1 cellular context compared by ENCODE assay signal in the genomic region with DNA sequence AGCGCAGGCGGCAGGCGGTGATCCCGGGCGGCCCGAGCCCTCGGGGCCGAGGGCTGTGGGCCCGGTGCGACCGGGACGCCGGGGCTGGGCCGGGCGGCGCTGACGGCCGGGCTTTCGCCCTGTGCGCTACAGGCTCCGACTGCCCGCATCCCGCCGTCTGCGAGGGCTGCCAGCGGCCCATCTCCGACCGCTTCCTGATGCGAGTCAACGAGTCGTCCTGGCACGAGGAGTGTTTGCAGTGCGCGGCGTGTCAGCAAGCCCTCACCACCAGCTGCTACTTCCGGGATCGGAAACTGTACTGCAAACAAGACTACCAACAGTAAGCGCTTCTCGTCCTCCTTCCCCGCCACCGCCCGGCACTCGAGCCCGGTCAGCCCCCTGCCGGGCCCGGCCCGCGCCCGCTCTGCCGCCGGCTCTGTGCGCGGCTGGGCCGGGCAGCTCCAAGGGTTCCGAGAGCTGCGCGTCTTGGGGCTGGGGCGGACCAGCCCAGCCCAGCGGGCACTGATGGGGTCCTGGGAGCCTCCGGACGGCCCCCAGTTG.
TF ChIP-seq lines count a peak whose summit lies in the region.

No MANE protein-coding gene starts in this region.

TF ChIP-seq in HepG2, 621 proteins besides CTCF, POLR2A, EP300 and RAD21 (continued from another document and continues in another):
- TF ChIP-seq, protein P1, sequence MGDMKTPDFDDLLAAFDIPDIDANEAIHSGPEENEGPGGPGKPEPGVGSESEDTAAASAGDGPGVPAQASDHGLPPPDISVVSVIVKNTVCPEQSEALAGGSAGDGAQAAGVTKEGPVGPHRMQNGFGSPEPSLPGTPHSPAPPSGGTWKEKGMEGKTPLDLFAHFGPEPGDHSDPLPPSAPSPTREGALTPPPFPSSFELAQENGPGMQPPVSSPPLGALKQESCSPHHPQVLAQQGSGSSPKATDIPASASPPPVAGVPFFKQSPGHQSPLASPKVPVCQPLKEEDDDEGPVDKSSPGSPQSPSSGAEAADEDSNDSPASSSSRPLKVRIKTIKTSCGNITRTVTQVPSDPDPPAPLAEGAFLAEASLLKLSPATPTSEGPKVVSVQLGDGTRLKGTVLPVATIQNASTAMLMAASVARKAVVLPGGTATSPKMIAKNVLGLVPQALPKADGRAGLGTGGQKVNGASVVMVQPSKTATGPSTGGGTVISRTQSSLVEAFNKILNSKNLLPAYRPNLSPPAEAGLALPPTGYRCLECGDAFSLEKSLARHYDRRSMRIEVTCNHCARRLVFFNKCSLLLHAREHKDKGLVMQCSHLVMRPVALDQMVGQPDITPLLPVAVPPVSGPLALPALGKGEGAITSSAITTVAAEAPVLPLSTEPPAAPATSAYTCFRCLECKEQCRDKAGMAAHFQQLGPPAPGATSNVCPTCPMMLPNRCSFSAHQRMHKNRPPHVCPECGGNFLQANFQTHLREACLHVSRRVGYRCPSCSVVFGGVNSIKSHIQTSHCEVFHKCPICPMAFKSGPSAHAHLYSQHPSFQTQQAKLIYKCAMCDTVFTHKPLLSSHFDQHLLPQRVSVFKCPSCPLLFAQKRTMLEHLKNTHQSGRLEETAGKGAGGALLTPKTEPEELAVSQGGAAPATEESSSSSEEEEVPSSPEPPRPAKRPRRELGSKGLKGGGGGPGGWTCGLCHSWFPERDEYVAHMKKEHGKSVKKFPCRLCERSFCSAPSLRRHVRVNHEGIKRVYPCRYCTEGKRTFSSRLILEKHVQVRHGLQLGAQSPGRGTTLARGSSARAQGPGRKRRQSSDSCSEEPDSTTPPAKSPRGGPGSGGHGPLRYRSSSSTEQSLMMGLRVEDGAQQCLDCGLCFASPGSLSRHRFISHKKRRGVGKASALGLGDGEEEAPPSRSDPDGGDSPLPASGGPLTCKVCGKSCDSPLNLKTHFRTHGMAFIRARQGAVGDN (CRISPR knock-in tag; IDR thresholded peaks at IDR 0.05), result peak; percentile 50
- TF ChIP-seq JUN (CRISPR knock-in tag; IDR thresholded peaks at IDR 0.05) (no peak), MEIS2 (CRISPR knock-in tag; IDR thresholded peaks at IDR 0.05) (no peak), RNF2 (conservative IDR thresholded peaks at IDR 0.05; ENCODE audit: low read depth) (0 out of 2 replicates have a peak, but pooled peaks have one; percentile 34), CBX2 (IDR thresholded peaks at IDR 0.05; ENCODE audit: low read depth, low read length) (no peak), CBX2 (CRISPR knock-in tag; IDR thresholded peaks at IDR 0.05; ENCODE audit: low read depth) (no peak), SKI (IDR thresholded peaks at IDR 0.05; ENCODE audit: partially characterized antibody) (no peak), FOXM1 (CRISPR knock-in tag; IDR thresholded peaks at IDR 0.05) (no peak), KLF16 (CRISPR knock-in tag; IDR thresholded peaks at IDR 0.05) (no peak), HNRNPH1 (optimal IDR thresholded peaks at IDR 0.05; ENCODE audit: low read depth, low read length) (no peak), CHCHD3 (CRISPR knock-in tag; IDR thresholded peaks at IDR 0.05) (no peak), SMARCC2 (IDR thresholded peaks at IDR 0.05) (no peak), ZNF83 (CRISPR knock-in tag; IDR thresholded peaks at IDR 0.05; ENCODE audit: borderline replicate concordance) (no peak), ISX (CRISPR knock-in tag; conservative IDR thresholded peaks at IDR 0.05) (no peak), MLLT10 (CRISPR knock-in tag; IDR thresholded peaks at IDR 0.05) (no peak), MED8 (CRISPR knock-in tag; IDR thresholded peaks at IDR 0.05; ENCODE audit: insufficient replicate concordance) (no peak), KDM2A (CRISPR knock-in tag; IDR thresholded peaks at IDR 0.05; ENCODE audit: borderline replicate concordance, low read depth) (0 out of 2 replicates have a peak, but pooled peaks have one; percentile 16), FIP1L1 (IDR thresholded peaks at IDR 0.05; ENCODE audit: borderline replicate concordance, insufficient read depth, low read depth, low read length) (no peak), HNRNPK (IDR thresholded peaks at IDR 0.05; ENCODE audit: low read depth, low read length, poor library complexity, severe bottlenecking) (no peak)
- TF ChIP-seq, protein P2, sequence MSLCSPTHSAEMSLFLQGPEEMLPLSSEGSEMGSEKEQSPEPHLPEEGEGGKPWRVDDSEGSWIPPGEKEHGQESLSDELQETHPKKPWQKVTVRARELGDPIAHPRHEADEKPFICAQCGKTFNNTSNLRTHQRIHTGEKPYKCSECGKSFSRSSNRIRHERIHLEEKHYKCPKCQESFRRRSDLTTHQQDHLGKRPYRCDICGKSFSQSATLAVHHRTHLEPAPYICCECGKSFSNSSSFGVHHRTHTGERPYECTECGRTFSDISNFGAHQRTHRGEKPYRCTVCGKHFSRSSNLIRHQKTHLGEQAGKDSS (CRISPR knock-in tag; IDR thresholded peaks at IDR 0.05; ENCODE audit: borderline replicate concordance, low read depth), result no peak
- TF ChIP-seq, protein P3, sequence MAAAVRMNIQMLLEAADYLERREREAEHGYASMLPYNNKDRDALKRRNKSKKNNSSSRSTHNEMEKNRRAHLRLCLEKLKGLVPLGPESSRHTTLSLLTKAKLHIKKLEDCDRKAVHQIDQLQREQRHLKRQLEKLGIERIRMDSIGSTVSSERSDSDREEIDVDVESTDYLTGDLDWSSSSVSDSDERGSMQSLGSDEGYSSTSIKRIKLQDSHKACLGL (CRISPR knock-in tag; IDR thresholded peaks at IDR 0.05), result no peak
- TF ChIP-seq, protein P4, sequence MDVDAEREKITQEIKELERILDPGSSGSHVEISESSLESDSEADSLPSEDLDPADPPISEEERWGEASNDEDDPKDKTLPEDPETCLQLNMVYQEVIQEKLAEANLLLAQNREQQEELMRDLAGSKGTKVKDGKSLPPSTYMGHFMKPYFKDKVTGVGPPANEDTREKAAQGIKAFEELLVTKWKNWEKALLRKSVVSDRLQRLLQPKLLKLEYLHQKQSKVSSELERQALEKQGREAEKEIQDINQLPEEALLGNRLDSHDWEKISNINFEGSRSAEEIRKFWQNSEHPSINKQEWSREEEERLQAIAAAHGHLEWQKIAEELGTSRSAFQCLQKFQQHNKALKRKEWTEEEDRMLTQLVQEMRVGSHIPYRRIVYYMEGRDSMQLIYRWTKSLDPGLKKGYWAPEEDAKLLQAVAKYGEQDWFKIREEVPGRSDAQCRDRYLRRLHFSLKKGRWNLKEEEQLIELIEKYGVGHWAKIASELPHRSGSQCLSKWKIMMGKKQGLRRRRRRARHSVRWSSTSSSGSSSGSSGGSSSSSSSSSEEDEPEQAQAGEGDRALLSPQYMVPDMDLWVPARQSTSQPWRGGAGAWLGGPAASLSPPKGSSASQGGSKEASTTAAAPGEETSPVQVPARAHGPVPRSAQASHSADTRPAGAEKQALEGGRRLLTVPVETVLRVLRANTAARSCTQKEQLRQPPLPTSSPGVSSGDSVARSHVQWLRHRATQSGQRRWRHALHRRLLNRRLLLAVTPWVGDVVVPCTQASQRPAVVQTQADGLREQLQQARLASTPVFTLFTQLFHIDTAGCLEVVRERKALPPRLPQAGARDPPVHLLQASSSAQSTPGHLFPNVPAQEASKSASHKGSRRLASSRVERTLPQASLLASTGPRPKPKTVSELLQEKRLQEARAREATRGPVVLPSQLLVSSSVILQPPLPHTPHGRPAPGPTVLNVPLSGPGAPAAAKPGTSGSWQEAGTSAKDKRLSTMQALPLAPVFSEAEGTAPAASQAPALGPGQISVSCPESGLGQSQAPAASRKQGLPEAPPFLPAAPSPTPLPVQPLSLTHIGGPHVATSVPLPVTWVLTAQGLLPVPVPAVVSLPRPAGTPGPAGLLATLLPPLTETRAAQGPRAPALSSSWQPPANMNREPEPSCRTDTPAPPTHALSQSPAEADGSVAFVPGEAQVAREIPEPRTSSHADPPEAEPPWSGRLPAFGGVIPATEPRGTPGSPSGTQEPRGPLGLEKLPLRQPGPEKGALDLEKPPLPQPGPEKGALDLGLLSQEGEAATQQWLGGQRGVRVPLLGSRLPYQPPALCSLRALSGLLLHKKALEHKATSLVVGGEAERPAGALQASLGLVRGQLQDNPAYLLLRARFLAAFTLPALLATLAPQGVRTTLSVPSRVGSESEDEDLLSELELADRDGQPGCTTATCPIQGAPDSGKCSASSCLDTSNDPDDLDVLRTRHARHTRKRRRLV (CRISPR knock-in tag; IDR thresholded peaks at IDR 0.05), result no peak
- TF ChIP-seq, protein P5, sequence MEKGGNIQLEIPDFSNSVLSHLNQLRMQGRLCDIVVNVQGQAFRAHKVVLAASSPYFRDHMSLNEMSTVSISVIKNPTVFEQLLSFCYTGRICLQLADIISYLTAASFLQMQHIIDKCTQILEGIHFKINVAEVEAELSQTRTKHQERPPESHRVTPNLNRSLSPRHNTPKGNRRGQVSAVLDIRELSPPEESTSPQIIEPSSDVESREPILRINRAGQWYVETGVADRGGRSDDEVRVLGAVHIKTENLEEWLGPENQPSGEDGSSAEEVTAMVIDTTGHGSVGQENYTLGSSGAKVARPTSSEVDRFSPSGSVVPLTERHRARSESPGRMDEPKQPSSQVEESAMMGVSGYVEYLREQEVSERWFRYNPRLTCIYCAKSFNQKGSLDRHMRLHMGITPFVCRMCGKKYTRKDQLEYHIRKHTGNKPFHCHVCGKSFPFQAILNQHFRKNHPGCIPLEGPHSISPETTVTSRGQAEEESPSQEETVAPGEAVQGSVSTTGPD (CRISPR knock-in tag; IDR thresholded peaks at IDR 0.05), result no peak
- TF ChIP-seq, protein P6, sequence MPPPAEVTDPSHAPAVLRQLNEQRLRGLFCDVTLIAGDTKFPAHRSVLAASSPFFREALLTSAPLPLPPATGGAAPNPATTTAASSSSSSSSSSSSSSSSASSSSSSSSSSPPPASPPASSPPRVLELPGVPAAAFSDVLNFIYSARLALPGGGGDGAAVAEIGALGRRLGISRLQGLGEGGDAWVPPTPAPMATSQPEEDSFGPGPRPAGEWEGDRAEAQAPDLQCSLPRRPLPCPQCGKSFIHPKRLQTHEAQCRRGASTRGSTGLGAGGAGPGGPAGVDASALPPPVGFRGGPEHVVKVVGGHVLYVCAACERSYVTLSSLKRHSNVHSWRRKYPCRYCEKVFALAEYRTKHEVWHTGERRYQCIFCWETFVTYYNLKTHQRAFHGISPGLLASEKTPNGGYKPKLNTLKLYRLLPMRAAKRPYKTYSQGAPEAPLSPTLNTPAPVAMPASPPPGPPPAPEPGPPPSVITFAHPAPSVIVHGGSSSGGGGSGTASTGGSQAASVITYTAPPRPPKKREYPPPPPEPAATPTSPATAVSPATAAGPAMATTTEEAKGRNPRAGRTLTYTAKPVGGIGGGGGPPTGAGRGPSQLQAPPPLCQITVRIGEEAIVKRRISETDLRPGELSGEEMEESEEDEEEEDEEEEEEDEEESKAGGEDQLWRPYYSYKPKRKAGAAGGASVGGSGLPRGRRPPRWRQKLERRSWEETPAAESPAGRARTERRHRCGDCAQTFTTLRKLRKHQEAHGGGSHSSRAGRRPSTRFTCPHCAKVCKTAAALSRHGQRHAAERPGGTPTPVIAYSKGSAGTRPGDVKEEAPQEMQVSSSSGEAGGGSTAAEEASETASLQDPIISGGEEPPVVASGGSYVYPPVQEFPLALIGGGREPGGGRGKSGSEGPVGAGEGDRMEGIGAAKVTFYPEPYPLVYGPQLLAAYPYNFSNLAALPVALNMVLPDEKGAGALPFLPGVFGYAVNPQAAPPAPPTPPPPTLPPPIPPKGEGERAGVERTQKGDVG (CRISPR knock-in tag; IDR thresholded peaks at IDR 0.05; ENCODE audit: borderline replicate concordance), result no peak
- TF ChIP-seq, protein P7, sequence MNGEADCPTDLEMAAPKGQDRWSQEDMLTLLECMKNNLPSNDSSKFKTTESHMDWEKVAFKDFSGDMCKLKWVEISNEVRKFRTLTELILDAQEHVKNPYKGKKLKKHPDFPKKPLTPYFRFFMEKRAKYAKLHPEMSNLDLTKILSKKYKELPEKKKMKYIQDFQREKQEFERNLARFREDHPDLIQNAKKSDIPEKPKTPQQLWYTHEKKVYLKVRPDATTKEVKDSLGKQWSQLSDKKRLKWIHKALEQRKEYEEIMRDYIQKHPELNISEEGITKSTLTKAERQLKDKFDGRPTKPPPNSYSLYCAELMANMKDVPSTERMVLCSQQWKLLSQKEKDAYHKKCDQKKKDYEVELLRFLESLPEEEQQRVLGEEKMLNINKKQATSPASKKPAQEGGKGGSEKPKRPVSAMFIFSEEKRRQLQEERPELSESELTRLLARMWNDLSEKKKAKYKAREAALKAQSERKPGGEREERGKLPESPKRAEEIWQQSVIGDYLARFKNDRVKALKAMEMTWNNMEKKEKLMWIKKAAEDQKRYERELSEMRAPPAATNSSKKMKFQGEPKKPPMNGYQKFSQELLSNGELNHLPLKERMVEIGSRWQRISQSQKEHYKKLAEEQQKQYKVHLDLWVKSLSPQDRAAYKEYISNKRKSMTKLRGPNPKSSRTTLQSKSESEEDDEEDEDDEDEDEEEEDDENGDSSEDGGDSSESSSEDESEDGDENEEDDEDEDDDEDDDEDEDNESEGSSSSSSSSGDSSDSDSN (CRISPR knock-in tag; IDR thresholded peaks at IDR 0.05), result peak; percentile 53; the same call in 1 of the 2 replicates
- TF ChIP-seq, protein P8, sequence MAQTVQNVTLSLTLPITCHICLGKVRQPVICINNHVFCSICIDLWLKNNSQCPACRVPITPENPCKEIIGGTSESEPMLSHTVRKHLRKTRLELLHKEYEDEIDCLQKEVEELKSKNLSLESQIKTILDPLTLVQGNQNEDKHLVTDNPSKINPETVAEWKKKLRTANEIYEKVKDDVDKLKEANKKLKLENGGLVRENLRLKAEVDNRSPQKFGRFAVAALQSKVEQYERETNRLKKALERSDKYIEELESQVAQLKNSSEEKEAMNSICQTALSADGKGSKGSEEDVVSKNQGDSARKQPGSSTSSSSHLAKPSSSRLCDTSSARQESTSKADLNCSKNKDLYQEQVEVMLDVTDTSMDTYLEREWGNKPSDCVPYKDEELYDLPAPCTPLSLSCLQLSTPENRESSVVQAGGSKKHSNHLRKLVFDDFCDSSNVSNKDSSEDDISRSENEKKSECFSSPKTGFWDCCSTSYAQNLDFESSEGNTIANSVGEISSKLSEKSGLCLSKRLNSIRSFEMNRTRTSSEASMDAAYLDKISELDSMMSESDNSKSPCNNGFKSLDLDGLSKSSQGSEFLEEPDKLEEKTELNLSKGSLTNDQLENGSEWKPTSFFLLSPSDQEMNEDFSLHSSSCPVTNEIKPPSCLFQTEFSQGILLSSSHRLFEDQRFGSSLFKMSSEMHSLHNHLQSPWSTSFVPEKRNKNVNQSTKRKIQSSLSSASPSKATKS (CRISPR knock-in tag; IDR thresholded peaks at IDR 0.05), result no peak
- TF ChIP-seq, protein P9, sequence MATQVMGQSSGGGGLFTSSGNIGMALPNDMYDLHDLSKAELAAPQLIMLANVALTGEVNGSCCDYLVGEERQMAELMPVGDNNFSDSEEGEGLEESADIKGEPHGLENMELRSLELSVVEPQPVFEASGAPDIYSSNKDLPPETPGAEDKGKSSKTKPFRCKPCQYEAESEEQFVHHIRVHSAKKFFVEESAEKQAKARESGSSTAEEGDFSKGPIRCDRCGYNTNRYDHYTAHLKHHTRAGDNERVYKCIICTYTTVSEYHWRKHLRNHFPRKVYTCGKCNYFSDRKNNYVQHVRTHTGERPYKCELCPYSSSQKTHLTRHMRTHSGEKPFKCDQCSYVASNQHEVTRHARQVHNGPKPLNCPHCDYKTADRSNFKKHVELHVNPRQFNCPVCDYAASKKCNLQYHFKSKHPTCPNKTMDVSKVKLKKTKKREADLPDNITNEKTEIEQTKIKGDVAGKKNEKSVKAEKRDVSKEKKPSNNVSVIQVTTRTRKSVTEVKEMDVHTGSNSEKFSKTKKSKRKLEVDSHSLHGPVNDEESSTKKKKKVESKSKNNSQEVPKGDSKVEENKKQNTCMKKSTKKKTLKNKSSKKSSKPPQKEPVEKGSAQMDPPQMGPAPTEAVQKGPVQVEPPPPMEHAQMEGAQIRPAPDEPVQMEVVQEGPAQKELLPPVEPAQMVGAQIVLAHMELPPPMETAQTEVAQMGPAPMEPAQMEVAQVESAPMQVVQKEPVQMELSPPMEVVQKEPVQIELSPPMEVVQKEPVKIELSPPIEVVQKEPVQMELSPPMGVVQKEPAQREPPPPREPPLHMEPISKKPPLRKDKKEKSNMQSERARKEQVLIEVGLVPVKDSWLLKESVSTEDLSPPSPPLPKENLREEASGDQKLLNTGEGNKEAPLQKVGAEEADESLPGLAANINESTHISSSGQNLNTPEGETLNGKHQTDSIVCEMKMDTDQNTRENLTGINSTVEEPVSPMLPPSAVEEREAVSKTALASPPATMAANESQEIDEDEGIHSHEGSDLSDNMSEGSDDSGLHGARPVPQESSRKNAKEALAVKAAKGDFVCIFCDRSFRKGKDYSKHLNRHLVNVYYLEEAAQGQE (IDR thresholded peaks at IDR 0.05; ENCODE audit: borderline replicate concordance in 1 of 2, low read depth in 1 of 2, low read length in 2 of 2), result no peak
